In genomic region chr20:45994761-45995160, GRCh38 we compare ENCODE assay signal across 17 cellular contexts. TPM values are rescaled to one million over a fixed set of nuclear protein-coding genes. Genes with fewer than 3 reads are reported as not detected.
"Had no signal": no experiment of that assay in that cellular context is flagged by ENCODE, and none has a peak within 500 bp of the region (broad histone marks: within the 10 kb centered on the region; RNA-seq: fewer than 3 reads in every experiment).

No MANE protein-coding gene starts in this region.

- H3K27ac ChIP-seq: sigmoid colon had no signal

- H3K4me1 ChIP-seq: sigmoid colon had no signal

- ATAC-seq: natural killer cell had no signal

- H3K36me3 ChIP-seq: esophagus squamous epithelium, sigmoid colon had no signal

- FAIRE-seq: endometrium had no signal

- DNase-seq: activated B cell treated with CpG ODN at 0.5 μM for 24 hours; activated CD4-positive, alpha-beta T cell treated with anti-CD3 and anti-CD28 coated beads, Interleukin-2, amount 50 U/mL, for 1 hour; activated effector memory CD4-positive, alpha-beta T cell treated with Interleukin-2 at 50 U/mL for 16 hours; activated naive CD8-positive, alpha-beta T cell treated with anti-CD3 and anti-CD28 coated beads, Interleukin-2, amount 10 ng/mL, durations not matched to agents 7 days and 5 days; activated T-cell treated with anti-CD3 and anti-CD28 coated beads, Interleukin-2, amount 50 U/mL, for 24 hours; anterior cingulate cortex; esophagus squamous epithelium; foreskin fibroblast; immature natural killer cell; natural killer cell; occipital lobe; stimulated activated CD4-positive, alpha-beta T cell treated with anti-CD3 and anti-CD28 coated beads, Interleukin-2, amount 100 ng/mL, for 24 hours; stimulated activated naive CD4-positive, alpha-beta T cell; substantia nigra had no signal

- H3K4me3 ChIP-seq: esophagus squamous epithelium, sigmoid colon had no signal

RNA-seq across cellular contexts. Expression of gene MMP9, which starts 13.9 kb away (rescaled TPM):
- total RNA-seq: occipital lobe, pulmonary artery endothelial cell had no signal

RNA-seq across cellular contexts. Expression of gene SLC12A5, which starts 34.3 kb away (rescaled TPM):
- total RNA-seq: activated B cell treated with CpG ODN at 0.5 μM for 24 hours, esophagus squamous epithelium had no signal
